In genomic region chr17:62137734-62138624, GRCh38 we compare ENCODE assay signal across 8 cellular contexts.
DNase-seq lines count a peak whose midpoint lies in the region; ATAC-seq and TF ChIP-seq lines count a peak whose summit lies in the region.
"Not testable (repeated sequence)": the region's sequence is repeated elsewhere in the genome, so short reads cannot be mapped to it uniquely, and the experiment has no call there.

No MANE protein-coding gene starts in this region.

- not testable (repeated sequence) for H3K36me3 ChIP-seq in RWPE2 (ENCODE audit: low read depth); esophagus muscularis mucosa; mucosa of descending colon (ENCODE audit: low read depth)

- TF ChIP-seq EP300 in esophagus muscularis mucosa (IDR thresholded peaks at IDR 0.05), result not testable (repeated sequence)

- not testable (repeated sequence) for H3K36me3 Mint-ChIP-seq in Calu3 (ENCODE audit: insufficient read depth, unreplicated experiment); activated CD8-positive, alpha-beta T cell treated with anti-CD3 and anti-CD28 coated beads for 36 hours (ENCODE audit: low read depth); activated naive CD8-positive, alpha-beta T cell treated with anti-CD3 and anti-CD28 coated beads, Interleukin-2, amount 50 U/mL, for 24 hours (ENCODE audit: low read depth)

- peak; percentile 37 for ATAC-seq in RWPE2 (ENCODE audit: low read depth)
- peak; percentile 27 for ATAC-seq in activated CD8-positive, alpha-beta T cell treated with anti-CD3 and anti-CD28 coated beads for 36 hours
- ATAC-seq in activated naive CD8-positive, alpha-beta T cell treated with anti-CD3 and anti-CD28 coated beads, Interleukin-2, amount 50 U/mL, for 24 hours, result not testable (repeated sequence)
- ATAC-seq in mucosa of descending colon, result peak; percentile 53
- peak; percentile 43 for ATAC-seq in stimulated activated naive CD8-positive, alpha-beta T cell treated with anti-CD3 and anti-CD28 coated beads, Interleukin-15, amount 100 ng/mL, for 72 hours

- H3K27me3 Mint-ChIP-seq in Calu3 (ENCODE audit: unreplicated experiment), result peaks cover 14% of the 10 kb centered on the region
- H3K27me3 Mint-ChIP-seq in activated CD8-positive, alpha-beta T cell treated with anti-CD3 and anti-CD28 coated beads for 36 hours, result peaks cover 18% of the 10 kb centered on the region
- H3K27me3 Mint-ChIP-seq in activated naive CD8-positive, alpha-beta T cell treated with anti-CD3 and anti-CD28 coated beads, Interleukin-2, amount 50 U/mL, for 24 hours, result peaks cover 23% of the 10 kb centered on the region
- peaks cover 58% of the 10 kb centered on the region for H3K27me3 Mint-ChIP-seq in stimulated activated naive CD8-positive, alpha-beta T cell treated with anti-CD3 and anti-CD28 coated beads, Interleukin-15, amount 100 ng/mL, for 72 hours

- not testable (repeated sequence) for TF ChIP-seq POLR2A in esophagus muscularis mucosa (IDR thresholded peaks at IDR 0.05; ENCODE audit: low read depth)

- intact Hi-C loops in Calu3 (cut with micrococcal nuclease; ENCODE audit: unreplicated experiment); activated CD8-positive, alpha-beta T cell treated with anti-CD3 and anti-CD28 coated beads for 36 hours (cut with micrococcal nuclease); esophagus muscularis mucosa (cut with DNase I); mucosa of descending colon (cut with DNase I, micrococcal nuclease): not testable (repeated sequence)

- CTCF ChIA-PET in Calu3 (lab: Charles Lee); activated CD8-positive, alpha-beta T cell treated with anti-CD3 and anti-CD28 coated beads for 36 hours (lab: Charles Lee): not testable (repeated sequence)

- BruUV-seq in Calu3 (replicated peaks; lab: Mats Ljungman, UMichigan), result not testable (repeated sequence)

- not testable (repeated sequence) for H3K27ac ChIP-seq in RWPE2 (ENCODE audit: poor library complexity, severe bottlenecking); esophagus muscularis mucosa (replicated peaks in 1 of 4)

- POLR2A ChIA-PET in activated CD8-positive, alpha-beta T cell treated with anti-CD3 and anti-CD28 coated beads for 36 hours (lab: Charles Lee), result not testable (repeated sequence)

- H3K27me3 ChIP-seq in RWPE2 (ENCODE audit: insufficient read depth, poor library complexity, severe bottlenecking) (peaks cover 13% of the 10 kb centered on the region), esophagus muscularis mucosa (peaks cover 0 to 38% (median 0%) of the 10 kb centered on the region in 4 donors)

- not testable (repeated sequence) for H3K9me3 Mint-ChIP-seq in Calu3 (ENCODE audit: low read depth, unreplicated experiment); activated CD8-positive, alpha-beta T cell treated with anti-CD3 and anti-CD28 coated beads for 36 hours; activated naive CD8-positive, alpha-beta T cell treated with anti-CD3 and anti-CD28 coated beads, Interleukin-2, amount 50 U/mL, for 24 hours; stimulated activated naive CD8-positive, alpha-beta T cell treated with anti-CD3 and anti-CD28 coated beads, Interleukin-15, amount 100 ng/mL, for 72 hours

- H3K4me1 Mint-ChIP-seq in Calu3 (ENCODE audit: low read depth, unreplicated experiment); activated CD8-positive, alpha-beta T cell treated with anti-CD3 and anti-CD28 coated beads for 36 hours (ENCODE audit: low read depth); activated naive CD8-positive, alpha-beta T cell treated with anti-CD3 and anti-CD28 coated beads, Interleukin-2, amount 50 U/mL, for 24 hours; stimulated activated naive CD8-positive, alpha-beta T cell treated with anti-CD3 and anti-CD28 coated beads, Interleukin-15, amount 100 ng/mL, for 72 hours: not testable (repeated sequence)

- H3K4me3 Mint-ChIP-seq in Calu3 (ENCODE audit: low read depth, unreplicated experiment), result peak overlapping the region; percentile 59
- not testable (repeated sequence) for H3K4me3 Mint-ChIP-seq in activated CD8-positive, alpha-beta T cell treated with anti-CD3 and anti-CD28 coated beads for 36 hours; activated naive CD8-positive, alpha-beta T cell treated with anti-CD3 and anti-CD28 coated beads, Interleukin-2, amount 50 U/mL, for 24 hours
- peak overlapping the region; percentile 29 to 69 for H3K4me3 Mint-ChIP-seq in stimulated activated naive CD8-positive, alpha-beta T cell treated with anti-CD3 and anti-CD28 coated beads, Interleukin-15, amount 100 ng/mL, for 72 hours

- H3K4me3 ChIP-seq in RWPE2 (ENCODE audit: severe bottlenecking) (peak overlapping the region; percentile 4), esophagus muscularis mucosa (peak overlapping the region; percentile 6 to 33 (median 22))
- H3K4me3 ChIP-seq in mucosa of descending colon, result not testable (repeated sequence)

- DNase-seq in Calu3; RWPE2 (ENCODE audit: low spot score); esophagus muscularis mucosa (ENCODE audit: extremely low spot score): not testable (repeated sequence)
- DNase-seq in NCI-H1092 treated with DMSO at 0.1 percent for 48 hours (lab: John Stamatoyannopoulos, UW) (peak; percentile 19), mucosa of descending colon (peak in 2 of 3 donors; percentile 53 to 64)
- DNase-seq in activated CD8-positive, alpha-beta T cell treated with anti-CD3 and anti-CD28 coated beads for 36 hours, result peak; percentile 7
- DNase-seq in activated naive CD8-positive, alpha-beta T cell treated with anti-CD3 and anti-CD28 coated beads, Interleukin-2, amount 50 U/mL, for 24 hours, result peak; percentile 4
- DNase-seq in stimulated activated naive CD8-positive, alpha-beta T cell treated with anti-CD3 and anti-CD28 coated beads, Interleukin-15, amount 100 ng/mL, for 72 hours, result peak; percentile 11 to 12

- TF ChIP-seq CTCF in Calu3 (IDR thresholded peaks at IDR 0.05; ENCODE audit: unreplicated experiment); RWPE2 (IDR thresholded peaks at IDR 0.05; ENCODE audit: poor library complexity, severe bottlenecking); activated CD8-positive, alpha-beta T cell treated with anti-CD3 and anti-CD28 coated beads for 36 hours (IDR thresholded peaks at IDR 0.05); esophagus muscularis mucosa (IDR thresholded peaks at IDR 0.05); mucosa of descending colon (IDR thresholded peaks at IDR 0.05): not testable (repeated sequence)

- not testable (repeated sequence) for H3K4me1 ChIP-seq in RWPE2 (ENCODE audit: insufficient read depth, poor library complexity, severe bottlenecking); mucosa of descending colon (ENCODE audit: low read depth)
- peaks cover 0 to 12% (median 10%) of the 10 kb centered on the region in 4 donors for H3K4me1 ChIP-seq in esophagus muscularis mucosa

- not testable (repeated sequence) for H3K27ac Mint-ChIP-seq in Calu3 (ENCODE audit: unreplicated experiment); activated CD8-positive, alpha-beta T cell treated with anti-CD3 and anti-CD28 coated beads for 36 hours; activated naive CD8-positive, alpha-beta T cell treated with anti-CD3 and anti-CD28 coated beads, Interleukin-2, amount 50 U/mL, for 24 hours; stimulated activated naive CD8-positive, alpha-beta T cell treated with anti-CD3 and anti-CD28 coated beads, Interleukin-15, amount 100 ng/mL, for 72 hours

- 26% methylated on average over 71 of the region's 92 CpGs for WGBS in esophagus muscularis mucosa

- H3K9me3 ChIP-seq in RWPE2 (ENCODE audit: severe bottlenecking); esophagus muscularis mucosa; mucosa of descending colon: not testable (repeated sequence)
